Comparison of ENCODE assay signal across 19 cellular contexts in the genomic region with DNA sequence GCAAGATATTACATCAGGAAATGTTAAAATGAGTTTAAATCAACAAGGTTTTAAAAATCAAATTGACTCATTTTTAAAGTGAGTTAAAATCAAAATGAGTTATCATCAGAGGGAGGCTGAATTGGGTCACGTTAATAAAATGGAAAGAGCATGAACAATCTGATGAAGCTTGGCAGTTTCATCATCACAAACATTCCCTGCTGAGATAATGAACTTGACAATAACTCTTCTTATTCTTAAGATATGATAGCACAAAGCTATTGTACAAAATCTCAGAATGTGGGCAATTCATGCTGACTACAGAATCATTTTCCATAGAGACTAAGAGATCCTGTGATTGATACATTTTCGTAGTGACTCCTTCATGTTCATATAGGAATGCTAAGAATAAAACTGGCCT.
"Had no signal": no experiment of that assay in that cellular context is flagged by ENCODE, and none has a peak within 500 bp of the region (broad histone marks: within the 10 kb centered on the region; RNA-seq: fewer than 3 reads in every experiment).

No MANE protein-coding gene starts in this region.

- H3K4me3 Mint-ChIP-seq: IgD-negative memory B cell had no signal

- DNase-seq: Kasumi-1, MM.1S, NCI-H1092 treated with DMSO at 0.1 percent for 48 hours, NCI-H1436, NCI-H187, NCI-H2029, NCI-H2081 treated with DMSO at 0.1 percent for 48 hours, NCI-H2227 treated with DMSO at 0.1 percent for 48 hours, NCI-H446, NCI-H510A, NCI-H524 treated with DMSO at 0.1 percent for 48 hours, NCI-H774, PC-3, SHP77, SK-N-SH, SW 1271 had no signal

- H3K36me3 Mint-ChIP-seq: IgD-negative memory B cell had no signal

- H3K9me3 ChIP-seq: SK-N-SH had no signal

- ATAC-seq: K562, Panc1, PC-3 had no signal

- H3K27ac Mint-ChIP-seq: IgD-negative memory B cell had no signal

- H3K4me1 Mint-ChIP-seq: IgD-negative memory B cell had no signal

- H3K27me3 Mint-ChIP-seq: IgD-negative memory B cell had no signal
